ENCODE assay signal across 9 cellular contexts in the genomic region with DNA sequence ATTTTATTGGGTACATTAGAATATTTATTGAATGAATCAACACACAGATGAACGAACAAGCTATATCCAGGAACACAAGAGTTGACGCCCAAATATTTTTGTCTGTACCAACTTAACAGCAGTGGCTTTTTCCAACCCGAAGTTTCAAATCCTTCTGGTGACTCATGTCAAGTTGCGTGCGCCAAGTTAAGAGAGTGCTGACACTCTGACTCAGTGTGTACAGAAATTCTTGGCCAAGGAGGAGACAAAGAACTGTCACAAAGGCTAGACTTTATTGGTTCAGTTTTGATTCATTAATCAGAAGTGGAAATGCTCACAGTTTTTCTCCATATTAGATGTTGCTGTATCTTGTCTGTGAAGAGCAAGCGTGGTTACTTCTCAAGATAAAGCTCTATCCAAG. TPM values are rescaled to one million over a fixed set of nuclear protein-coding genes. Genes with fewer than 3 reads are reported as not detected.
DNase-seq lines count a peak whose midpoint lies in the region; ATAC-seq and TF ChIP-seq lines count a peak whose summit lies in the region.
"Had no signal": no experiment of that assay in that cellular context is flagged by ENCODE, and none has a peak within 500 bp of the region (broad histone marks: within the 10 kb centered on the region; RNA-seq: fewer than 3 reads in every experiment).

No MANE protein-coding gene starts in this region.

- no peaks in the 10 kb centered on the region for H3K9me3 Mint-ChIP-seq in mesothelial cell of epicardium
- H3K9me3 Mint-ChIP-seq: central memory CD8-positive, alpha-beta T cell had no signal

- H3K4me1 Mint-ChIP-seq in mesothelial cell of epicardium, result peaks cover 85% of the 10 kb centered on the region
- H3K4me1 Mint-ChIP-seq: central memory CD8-positive, alpha-beta T cell had no signal

- no peaks in the 10 kb centered on the region for H3K27me3 Mint-ChIP-seq in mesothelial cell of epicardium (ENCODE audit: low read depth)

- peak overlapping the region; percentile 95 for H3K27ac Mint-ChIP-seq in mesothelial cell of epicardium

- DNase-seq in AG08395 (ENCODE audit: low spot score), result peak; percentile 85
- DNase-seq in MV-4-11 (lab: John Stamatoyannopoulos, UW), result peak; percentile 51
- peak; percentile 93 for DNase-seq in dedifferentiated amniotic fluid mesenchymal stem cell (ENCODE audit: extremely low spot score)
- DNase-seq in mesothelial cell of epicardium (ENCODE audit: low spot score in 2 of 2, unreplicated experiment in 2 of 2), result no peak
- no peak for DNase-seq in NK-92 (lab: John Stamatoyannopoulos, UW; ENCODE audit: unreplicated experiment)
- no peak for DNase-seq in HUDEP-2 (lab: John Stamatoyannopoulos, UW; ENCODE audit: unreplicated experiment in 76 of 76)

- no peak overlapping the region for H3K4me3 Mint-ChIP-seq in mesothelial cell of epicardium
- H3K4me3 Mint-ChIP-seq: central memory CD8-positive, alpha-beta T cell had no signal

- H3K36me3 Mint-ChIP-seq in mesothelial cell of epicardium, result no peaks in the 10 kb centered on the region

- no peak for ATAC-seq in HG03045 (IDR thresholded peaks at IDR 0.05; ENCODE audit: unreplicated experiment)
- ATAC-seq in HG02588 (IDR thresholded peaks at IDR 0.05; ENCODE audit: unreplicated experiment), result no peak

- no peak for TF ChIP-seq CTCF in mesothelial cell of epicardium (IDR thresholded peaks at IDR 0.05; ENCODE audit: unreplicated experiment)

RNA-seq across cellular contexts. Expression of a gene that starts 59.6 kb away (rescaled TPM):
- 68.7 to 73.2 TPM (median 71.2 TPM) in 3 replicates for total RNA-seq in mesothelial cell of epicardium

Comparison
In these comparisons a context has a peak if more than half of its experiments do, and no peak if none do; other contexts are left out.
1. DNase-seq: peak in AG08395 (single experiment), MV-4-11 (single experiment) and dedifferentiated amniotic fluid mesenchymal stem cell (single experiment); none in mesothelial cell of epicardium (0 of 2), NK-92 (single experiment) and HUDEP-2 (0 of 76).